Comparison of ENCODE assay signal across 15 cellular contexts in genomic region chr19:45764947-45765346, GRCh38. TPM values are rescaled to one million over a fixed set of nuclear protein-coding genes. Genes with fewer than 3 reads are reported as not detected.
DNase-seq lines count a peak whose midpoint lies in the region; ATAC-seq and TF ChIP-seq lines count a peak whose summit lies in the region.
"Had no signal": no experiment of that assay in that cellular context is flagged by ENCODE, and none has a peak within 500 bp of the region (broad histone marks: within the 10 kb centered on the region; RNA-seq: fewer than 3 reads in every experiment).

No MANE protein-coding gene starts in this region.

- TF ChIP-seq POLR2A in tibial nerve (IDR thresholded peaks at IDR 0.05) (no peak), upper lobe of left lung (IDR thresholded peaks at IDR 0.05) (no peak)

- peak overlapping the region; percentile 61 for H3K9ac ChIP-seq in NT2/D1 (ENCODE audit: insufficient read length, low read depth)
- H3K9ac ChIP-seq in neural cell (ENCODE audit: low read length) = peak overlapping the region; percentile 30

- peak overlapping the region; percentile 69 for H3K4me3 Mint-ChIP-seq in glutamatergic neuron (ENCODE audit: unreplicated experiment)
- H3K4me3 Mint-ChIP-seq: activated B cell treated with CpG ODN at 0.5 μM for 24 hours; activated naive CD4-positive, alpha-beta T cell treated with anti-CD3 and anti-CD28 coated beads, Interleukin-2, amount 10 ng/mL, durations not matched to agents 7 days and 5 days; HFFc6 had no signal

- H3K36me3 ChIP-seq in NT2/D1 (ENCODE audit: insufficient read depth, insufficient read length, low read length) (peaks cover 8% of the 10 kb centered on the region), neural cell (ENCODE audit: insufficient read depth, low read length) (no peaks in the 10 kb centered on the region), tibial nerve (peaks cover 0 to 9% (median 0%) of the 10 kb centered on the region in 3 donors), upper lobe of left lung (no peaks in the 10 kb centered on the region)

- ATAC-seq in upper lobe of left lung (ENCODE audit: low FRiP score in 2 of 2) = no peak
- ATAC-seq in GM18870 (IDR thresholded peaks at IDR 0.05; ENCODE audit: unreplicated experiment) = no peak

- H3K27ac ChIP-seq in neural cell (ENCODE audit: low read length) (no peak overlapping the region), tibial nerve (peak overlapping the region; percentile 49 to 99 (median 74)), upper lobe of left lung (peak overlapping the region in 2 of 4 donors; percentile 95 to 97)
- H3K27ac ChIP-seq: epithelial cell of prostate had no signal

- H4K20me1 ChIP-seq in neural cell (ENCODE audit: insufficient read depth) = no peaks in the 10 kb centered on the region

- no peak overlapping the region for H2AFZ ChIP-seq in neural cell (ENCODE audit: low read depth, low read length)

- peaks cover 5% of the 10 kb centered on the region for H3K9me3 Mint-ChIP-seq in glutamatergic neuron (ENCODE audit: unreplicated experiment)
- H3K9me3 Mint-ChIP-seq: activated B cell treated with CpG ODN at 0.5 μM for 24 hours; activated naive CD4-positive, alpha-beta T cell treated with anti-CD3 and anti-CD28 coated beads, Interleukin-2, amount 10 ng/mL, durations not matched to agents 7 days and 5 days; central memory CD8-positive, alpha-beta T cell; HFFc6 had no signal

- no peak for TF ChIP-seq RAD21 in neural cell (conservative IDR thresholded peaks at IDR 0.05)

- TF ChIP-seq CTCF in glutamatergic neuron (IDR thresholded peaks at IDR 0.05; ENCODE audit: partially characterized antibody, unreplicated experiment) = no peak
- TF ChIP-seq CTCF in neural cell (IDR thresholded peaks at IDR 0.05; ENCODE audit: poor library complexity, severe bottlenecking) = no peak
- no peak for TF ChIP-seq CTCF in tibial nerve (IDR thresholded peaks at IDR 0.05)
- no peak for TF ChIP-seq CTCF in upper lobe of left lung (IDR thresholded peaks at IDR 0.05)

- H3K4me1 Mint-ChIP-seq in glutamatergic neuron (ENCODE audit: low read depth, unreplicated experiment) = peaks cover 3% of the 10 kb centered on the region

- DNase-seq in NT2/D1 (ENCODE audit: low read depth, low spot score) (no peak), glutamatergic neuron (no peak), tibial nerve (ENCODE audit: low spot score in 2 of 2) (no peak), upper lobe of left lung (no peak), NCI-H146 treated with DMSO at 0.1 percent for 48 hours (lab: John Stamatoyannopoulos, UW; ENCODE audit: unreplicated experiment) (no peak)
- DNase-seq: activated B cell treated with CpG ODN at 0.5 μM for 24 hours; activated naive CD4-positive, alpha-beta T cell treated with anti-CD3 and anti-CD28 coated beads, Interleukin-2, amount 10 ng/mL, durations not matched to agents 7 days and 5 days; HFFc6; hippocampal formation; stimulated activated naive CD4-positive, alpha-beta T cell treated with Interleukin-2 at 50 U/mL for 16 hours had no signal

- H3K4me1 ChIP-seq in NT2/D1 (ENCODE audit: insufficient read depth, insufficient read length) (peaks cover 15% of the 10 kb centered on the region), tibial nerve (peaks cover 0 to 41% (median 31%) of the 10 kb centered on the region in 4 donors), upper lobe of left lung (peaks cover 22 to 57% (median 26%) of the 10 kb centered on the region in 4 donors)

- H3K4me2 ChIP-seq in neural cell (ENCODE audit: low read length) = no peak overlapping the region

- no peak overlapping the region for H3K27ac Mint-ChIP-seq in glutamatergic neuron (ENCODE audit: unreplicated experiment)
- H3K27ac Mint-ChIP-seq: activated B cell treated with CpG ODN at 0.5 μM for 24 hours; activated naive CD4-positive, alpha-beta T cell treated with anti-CD3 and anti-CD28 coated beads, Interleukin-2, amount 10 ng/mL, durations not matched to agents 7 days and 5 days; HFFc6 had no signal

- H3K9me3 ChIP-seq in NT2/D1 (ENCODE audit: insufficient read depth, low read length) = no peaks in the 10 kb centered on the region
- H3K9me3 ChIP-seq in neural cell (ENCODE audit: low read length) = no peaks in the 10 kb centered on the region
- H3K9me3 ChIP-seq in tibial nerve = no peaks in the 10 kb centered on the region
- H3K9me3 ChIP-seq in upper lobe of left lung = no peaks in the 10 kb centered on the region

- H3K27me3 Mint-ChIP-seq in glutamatergic neuron (ENCODE audit: unreplicated experiment) = peaks cover 11% of the 10 kb centered on the region

- no peak for TF ChIP-seq EP300 in neural cell (conservative IDR thresholded peaks at IDR 0.05; ENCODE audit: poor library complexity, severe bottlenecking)
- TF ChIP-seq EP300 in tibial nerve (IDR thresholded peaks at IDR 0.05) = no peak
- TF ChIP-seq EP300 in upper lobe of left lung (IDR thresholded peaks at IDR 0.05) = no peak

- H3K4me3 ChIP-seq in NT2/D1 (ENCODE audit: insufficient read length, low read depth) = no peak overlapping the region
- H3K4me3 ChIP-seq in neural cell (ENCODE audit: low read length) = peak overlapping the region; percentile 2
- H3K4me3 ChIP-seq in tibial nerve = no peak overlapping the region
- H3K4me3 ChIP-seq in upper lobe of left lung = no peak overlapping the region
- H3K4me3 ChIP-seq: lung had no signal

- no peaks in the 10 kb centered on the region for H3K79me2 ChIP-seq in neural cell (replicated peaks; ENCODE audit: insufficient read depth, low read length)

- no peaks in the 10 kb centered on the region for H3F3A ChIP-seq in neural cell (ENCODE audit: insufficient read depth, low read length, poor library complexity, severe bottlenecking)

- H3K27me3 ChIP-seq in NT2/D1 (ENCODE audit: insufficient read depth, insufficient read length) (peaks cover 3% of the 10 kb centered on the region), neural cell (ENCODE audit: insufficient read depth, low read depth, low read length) (peaks cover 22% of the 10 kb centered on the region), tibial nerve (no peaks in the 10 kb centered on the region), upper lobe of left lung (peaks cover 0 to 3% (median 1%) of the 10 kb centered on the region in 4 donors)

- 24 to 40% methylated on average over 10 of the region's 10 CpGs for WGBS in tibial nerve, 2 donors
- 50 to 58% methylated on average over 2 to 10 of the region's 10 CpGs for WGBS in upper lobe of left lung, 2 donors

- H3K36me3 Mint-ChIP-seq in glutamatergic neuron (ENCODE audit: unreplicated experiment) = no peaks in the 10 kb centered on the region
- H3K36me3 Mint-ChIP-seq: activated naive CD4-positive, alpha-beta T cell treated with anti-CD3 and anti-CD28 coated beads, Interleukin-2, amount 10 ng/mL, durations not matched to agents 7 days and 5 days had no signal

- no peaks in the 10 kb centered on the region for H3K9me2 ChIP-seq in neural cell (ENCODE audit: insufficient read depth, low read length)

TF ChIP-seq in neural cell, 6 proteins besides CTCF, POLR2A, EP300 and RAD21 (continues in another document):
- TF ChIP-seq POLR2AphosphoS5 (IDR thresholded peaks at IDR 0.05) (no peak), EZH2 (IDR thresholded peaks at IDR 0.05; ENCODE audit: borderline replicate concordance, insufficient read depth, low read length, poor library complexity, severe bottlenecking) (no peak), MXI1 (conservative IDR thresholded peaks at IDR 0.05; ENCODE audit: poor library complexity, severe bottlenecking) (no peak)
- TF ChIP-seq, protein P1, sequence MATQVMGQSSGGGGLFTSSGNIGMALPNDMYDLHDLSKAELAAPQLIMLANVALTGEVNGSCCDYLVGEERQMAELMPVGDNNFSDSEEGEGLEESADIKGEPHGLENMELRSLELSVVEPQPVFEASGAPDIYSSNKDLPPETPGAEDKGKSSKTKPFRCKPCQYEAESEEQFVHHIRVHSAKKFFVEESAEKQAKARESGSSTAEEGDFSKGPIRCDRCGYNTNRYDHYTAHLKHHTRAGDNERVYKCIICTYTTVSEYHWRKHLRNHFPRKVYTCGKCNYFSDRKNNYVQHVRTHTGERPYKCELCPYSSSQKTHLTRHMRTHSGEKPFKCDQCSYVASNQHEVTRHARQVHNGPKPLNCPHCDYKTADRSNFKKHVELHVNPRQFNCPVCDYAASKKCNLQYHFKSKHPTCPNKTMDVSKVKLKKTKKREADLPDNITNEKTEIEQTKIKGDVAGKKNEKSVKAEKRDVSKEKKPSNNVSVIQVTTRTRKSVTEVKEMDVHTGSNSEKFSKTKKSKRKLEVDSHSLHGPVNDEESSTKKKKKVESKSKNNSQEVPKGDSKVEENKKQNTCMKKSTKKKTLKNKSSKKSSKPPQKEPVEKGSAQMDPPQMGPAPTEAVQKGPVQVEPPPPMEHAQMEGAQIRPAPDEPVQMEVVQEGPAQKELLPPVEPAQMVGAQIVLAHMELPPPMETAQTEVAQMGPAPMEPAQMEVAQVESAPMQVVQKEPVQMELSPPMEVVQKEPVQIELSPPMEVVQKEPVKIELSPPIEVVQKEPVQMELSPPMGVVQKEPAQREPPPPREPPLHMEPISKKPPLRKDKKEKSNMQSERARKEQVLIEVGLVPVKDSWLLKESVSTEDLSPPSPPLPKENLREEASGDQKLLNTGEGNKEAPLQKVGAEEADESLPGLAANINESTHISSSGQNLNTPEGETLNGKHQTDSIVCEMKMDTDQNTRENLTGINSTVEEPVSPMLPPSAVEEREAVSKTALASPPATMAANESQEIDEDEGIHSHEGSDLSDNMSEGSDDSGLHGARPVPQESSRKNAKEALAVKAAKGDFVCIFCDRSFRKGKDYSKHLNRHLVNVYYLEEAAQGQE (IDR thresholded peaks at IDR 0.05; ENCODE audit: borderline replicate concordance) = no peak

RNA-seq across cellular contexts. Expression of gene SIX5, which starts 4.1 kb away (rescaled TPM):
- 2.0 TPM for total RNA-seq in glutamatergic neuron (ENCODE audit: unreplicated experiment)
- polyA plus RNA-seq in neural cell = 0.50 TPM in 1 of 2 replicates, not detected in the other
- polyA minus RNA-seq in neural cell = 0.35 and 0.49 TPM in 2 replicates
- total RNA-seq in tibial nerve = 10 to 100 TPM; 21.0 to 31.0 (median 22.9) TPM
- 10 to 100 TPM in 4 of 6 donors, 1 to 10 TPM in 2; 6.2 to 36.7 (median 17.8) TPM for total RNA-seq in upper lobe of left lung

RNA-seq across cellular contexts. Expression of gene DMPK, which starts 17.3 kb away (rescaled TPM):
- total RNA-seq in glutamatergic neuron (ENCODE audit: unreplicated experiment) (107 TPM), tibial nerve (10 to 100 TPM; 59.0 to 87.9 (median 77.4) TPM), upper lobe of left lung (100 to 1,000 TPM in 1 of 6 donors, 10 to 100 TPM in 5; 24.2 to 192 (median 43.8) TPM)
- polyA plus RNA-seq in neural cell = 34.3 and 50.1 TPM in 2 replicates
- polyA minus RNA-seq in neural cell = 16.1 and 23.4 TPM in 2 replicates

RNA-seq across cellular contexts. Expression of gene DMWD, which starts 27.7 kb away (rescaled TPM):
- total RNA-seq in glutamatergic neuron (ENCODE audit: unreplicated experiment) (123 TPM), tibial nerve (10 to 100 TPM; 28.4 to 75.0 (median 53.8) TPM), upper lobe of left lung (100 to 1,000 TPM in 1 of 6 donors, 10 to 100 TPM in 5; 29.4 to 109 (median 57.4) TPM)
- 20.4 and 28.5 TPM in 2 replicates for polyA plus RNA-seq in neural cell
- 50.5 and 57.0 TPM in 2 replicates for polyA minus RNA-seq in neural cell

RNA-seq across cellular contexts. Expression of gene MEIOSIN, which starts 31.7 kb away (rescaled TPM):
- total RNA-seq in glutamatergic neuron (ENCODE audit: unreplicated experiment) = not detected
- not detected in 2 replicates for polyA plus RNA-seq in neural cell
- not detected in 2 replicates for polyA minus RNA-seq in neural cell
- total RNA-seq in tibial nerve = not detected
- not detected for total RNA-seq in upper lobe of left lung
- total RNA-seq: activated B cell treated with CpG ODN at 0.5 μM for 24 hours, HFFc6, lung had no signal
- polyA plus RNA-seq: lung had no signal

RNA-seq across cellular contexts. Expression of gene FBXO46, which starts 34.3 kb away (rescaled TPM):
- total RNA-seq in glutamatergic neuron (ENCODE audit: unreplicated experiment) (20.4 TPM), tibial nerve (10 to 100 TPM in 3 of 4 donors, 1 to 10 TPM in 1; 9.8 to 15.9 (median 13.7) TPM), upper lobe of left lung (10 to 100 TPM; 12.0 to 21.1 (median 20.6) TPM)
- polyA plus RNA-seq in neural cell = 12.5 and 13.2 TPM in 2 replicates
- 10.0 and 11.3 TPM in 2 replicates for polyA minus RNA-seq in neural cell
